ENCODE assay signal across 29 cellular contexts in the genomic region with DNA sequence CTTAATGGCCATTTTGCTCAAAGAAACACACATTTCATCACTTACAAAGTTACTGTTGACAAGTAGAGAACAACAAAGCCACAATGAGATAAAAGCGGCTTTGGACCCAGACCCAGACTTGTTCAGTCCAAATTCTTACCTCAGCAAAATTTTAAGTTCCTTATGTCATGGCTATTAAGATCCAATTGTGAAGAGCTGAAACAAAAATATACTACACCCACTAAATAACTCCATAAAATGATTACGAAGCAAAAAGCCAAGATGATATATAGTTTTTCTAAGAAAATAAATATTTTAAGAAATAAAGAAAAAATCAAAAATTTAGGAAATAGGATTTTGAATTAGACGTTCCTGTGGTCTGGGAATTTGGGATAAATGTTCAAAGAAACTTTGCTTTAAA.
"Had no signal": no experiment of that assay in that cellular context is flagged by ENCODE, and none has a peak within 500 bp of the region (broad histone marks: within the 10 kb centered on the region; RNA-seq: fewer than 3 reads in every experiment).

No MANE protein-coding gene starts in this region.

- H3K9me3 ChIP-seq: adrenal gland, esophagus muscularis mucosa had no signal

- FAIRE-seq: bronchial epithelial cell, frontal cortex had no signal

- H3K27ac ChIP-seq: adrenal gland, brain microvascular endothelial cell, coronary artery, dorsolateral prefrontal cortex, esophagus muscularis mucosa, WERI-Rb-1 had no signal

- H3K36me3 ChIP-seq: adrenal gland, brain microvascular endothelial cell, esophagus muscularis mucosa, WERI-Rb-1 had no signal

- H3K27me3 ChIP-seq: adrenal gland, brain microvascular endothelial cell, dorsolateral prefrontal cortex, esophagus muscularis mucosa had no signal

- H3K4me3 ChIP-seq: adrenal gland, coronary artery, dorsolateral prefrontal cortex, esophagus muscularis mucosa had no signal

- DNase-seq: activated B cell treated with CpG ODN at 0.5 μM for 24 hours; activated CD4-positive, alpha-beta T cell treated with anti-CD3 and anti-CD28 coated beads for 48 hours; activated CD4-positive, alpha-beta T cell treated with anti-CD3 and anti-CD28 coated beads, Interleukin-2, amount 50 U/mL, for 1 hour; activated CD4-positive, alpha-beta T cell treated with anti-CD3 and anti-CD28 coated beads, Interleukin-2, amount 50 U/mL, for 48 hours; activated CD8-positive, alpha-beta memory T cell treated with anti-CD3 and anti-CD28 coated beads for 24 hours; activated CD8-positive, alpha-beta T cell treated with anti-CD3 and anti-CD28 coated beads for 36 hours; activated effector memory CD4-positive, alpha-beta T cell treated with Interleukin-2 at 50 U/mL for 16 hours; activated naive CD4-positive, alpha-beta T cell treated with anti-CD3 and anti-CD28 coated beads for 36 hours; activated naive CD8-positive, alpha-beta T cell treated with anti-CD3 and anti-CD28 coated beads for 36 hours; activated naive CD8-positive, alpha-beta T cell treated with anti-CD3 and anti-CD28 coated beads, Interleukin-2, amount 50 U/mL, for 24 hours; activated T-cell treated with anti-CD3 and anti-CD28 coated beads, Interleukin-2, amount 50 U/mL, for 4 hours; adrenal gland; amygdala; aorta; brain microvascular endothelial cell; dorsolateral prefrontal cortex; effector memory CD4-positive, alpha-beta T cell; endodermal cell; erythroblast; foreskin fibroblast; head of caudate nucleus; T-helper 1 cell; T-helper 17 cell; T1000; WERI-Rb-1 had no signal

- H3K4me1 ChIP-seq: adrenal gland, esophagus muscularis mucosa had no signal
